In genomic region chr3:31953091-31953490, GRCh38 we compare ENCODE assay signal across 17 cellular contexts. TPM values are rescaled to one million over a fixed set of nuclear protein-coding genes. Genes with fewer than 3 reads are reported as not detected.
DNase-seq lines count a peak whose midpoint lies in the region; ATAC-seq and TF ChIP-seq lines count a peak whose summit lies in the region.
"Had no signal": no experiment of that assay in that cellular context is flagged by ENCODE, and none has a peak within 500 bp of the region (broad histone marks: within the 10 kb centered on the region; RNA-seq: fewer than 3 reads in every experiment).

No MANE protein-coding gene starts in this region.

- no peak for TF ChIP-seq POLR2A in Peyer's patch (IDR thresholded peaks at IDR 0.05)

- H2AFZ ChIP-seq in Karpas-422 (ENCODE audit: low read length), result no peak overlapping the region

- H3K27me3 ChIP-seq in Karpas-422 (ENCODE audit: low read length), result no peaks in the 10 kb centered on the region
- H3K27me3 ChIP-seq in Peyer's patch, result no peaks in the 10 kb centered on the region

- H3K4me2 ChIP-seq in Karpas-422 (ENCODE audit: low read depth, low read length, poor library complexity, severe bottlenecking), result peak overlapping the region; percentile 74
- H3K4me2 ChIP-seq: KMS-11 had no signal

- DNase-seq in Karpas-422 (peak; percentile 78), Peyer's patch (peak in 2 of 3 donors; percentile 57 to 62), germinal center (ENCODE audit: low spot score) (peak; percentile 36), NCI-H345 treated with DMSO at 0.1 percent for 48 hours (lab: John Stamatoyannopoulos, UW; ENCODE audit: unreplicated experiment) (no peak), NCI-H82 (lab: John Stamatoyannopoulos, UW) (no peak)
- DNase-seq: CD4-positive, CD25-positive, alpha-beta regulatory T cell; DMS79; MV-4-11; NCI-H187; NCI-H446 treated with DMSO at 0.1 percent for 48 hours; NCI-H526 treated with DMSO at 0.1 percent for 48 hours; Right ventricle myocardium superior had no signal

- TF ChIP-seq CTCF in Peyer's patch (IDR thresholded peaks at IDR 0.05), result no peak

- peak overlapping the region; percentile 66 for H3K9ac ChIP-seq in Karpas-422 (ENCODE audit: low read length)
- H3K9ac ChIP-seq: KMS-11 had no signal

- peaks cover 30% of the 10 kb centered on the region for H3K36me3 ChIP-seq in Karpas-422 (ENCODE audit: insufficient read depth, low read length)
- no peaks in the 10 kb centered on the region for H3K36me3 ChIP-seq in Peyer's patch

- H3K4me3 ChIP-seq in Karpas-422 (ENCODE audit: low read length) (peak overlapping the region; percentile 29; the same call in 1 of the 2 replicates), Peyer's patch (no peak overlapping the region)
- H3K4me3 ChIP-seq: GM12878 had no signal

- peaks cover 76% of the 10 kb centered on the region for H3K79me2 ChIP-seq in Karpas-422 (ENCODE audit: low read length)

- peaks cover 69% of the 10 kb centered on the region for H3K4me1 ChIP-seq in Karpas-422 (ENCODE audit: low read length)
- peaks cover 0 to 3% (median 0%) of the 10 kb centered on the region in 4 donors for H3K4me1 ChIP-seq in Peyer's patch

- no peaks in the 10 kb centered on the region for H3K9me2 ChIP-seq in Karpas-422 (replicated peaks; ENCODE audit: insufficient read depth, low read length)

- no peak for ATAC-seq in GM21526 (IDR thresholded peaks at IDR 0.05; ENCODE audit: low FRiP score, unreplicated experiment)
- ATAC-seq in GM21576 (IDR thresholded peaks at IDR 0.05; ENCODE audit: unreplicated experiment), result no peak

- no peaks in the 10 kb centered on the region for H4K20me1 ChIP-seq in Karpas-422 (ENCODE audit: insufficient read depth, low read depth, low read length)

- H3K27ac ChIP-seq in Karpas-422 (ENCODE audit: low read length) (peak overlapping the region; percentile 99), Peyer's patch (peak overlapping the region in 2 of 4 donors; percentile 9 to 73)
- H3K27ac ChIP-seq: KMS-11 had no signal

- H3K9me3 ChIP-seq in Karpas-422 (ENCODE audit: low read length) (peaks cover 6% of the 10 kb centered on the region; the same call in 1 of the 2 replicates), Peyer's patch (peaks cover 0 to 11% (median 0%) of the 10 kb centered on the region in 4 donors)

RNA-seq across cellular contexts. Expression of gene OSBPL10, which starts 28.0 kb away (rescaled TPM):
- 87.0 and 106 TPM in 2 replicates for total RNA-seq in Karpas-422 (2014; rRNA removed; shearing (Covaris generic); ENCODE audit: low replicate concordance)
- total RNA-seq in Peyer's patch, result 100 to 1,000 TPM in 1 of 4 donors, 10 to 100 TPM in 3; 18.5 to 128 (median 60.5) TPM

RNA-seq across cellular contexts. Expression of gene ZNF860, which starts 28.5 kb away (rescaled TPM):
- total RNA-seq in Karpas-422 (2014; rRNA removed; shearing (Covaris generic); ENCODE audit: low replicate concordance), result 14.6 and 22.4 TPM in 2 replicates
- 10 to 100 TPM in 1 of 4 donors, under 1 TPM in 1, not detected in 2; 0.80 to 10.7 TPM for total RNA-seq in Peyer's patch
- total RNA-seq: A673; CD4-positive, CD25-positive, alpha-beta regulatory T cell; GM12878 had no signal

Comparison
In these comparisons a context has a peak if more than half of its experiments do, and no peak if none do; other contexts are left out.
1. DNase-seq: peak in Karpas-422 (single experiment), Peyer's patch (2 of 3) and germinal center (single experiment); none in NCI-H345 treated with DMSO at 0.1 percent for 48 hours (single experiment) and NCI-H82 (single experiment).